Comparison of ENCODE assay signal across 1 cellular context in genomic region chr19:44723299-44723951, GRCh38.
A peak's percentile ranks its signal among the peaks of the same experiment; 100 is the strongest.
TF ChIP-seq lines count a peak whose summit lies in the region.

No MANE protein-coding gene starts in this region.

TF ChIP-seq in HepG2, 621 proteins besides CTCF, POLR2A, EP300 and RAD21:
- TF ChIP-seq ZFAT (CRISPR knock-in tag; conservative IDR thresholded peaks at IDR 0.05), result no peak
- TF ChIP-seq ZNF24 (IDR thresholded peaks at IDR 0.05), result peak; percentile 72; the same call in 1 of the 2 replicates
- no peak for TF ChIP-seq NCOA2 (CRISPR knock-in tag; IDR thresholded peaks at IDR 0.05)
- no peak for TF ChIP-seq MTF2 (CRISPR knock-in tag; IDR thresholded peaks at IDR 0.05; ENCODE audit: borderline replicate concordance)
- TF ChIP-seq EEA1 (CRISPR knock-in tag; IDR thresholded peaks at IDR 0.05; ENCODE audit: borderline replicate concordance), result no peak
- no peak for TF ChIP-seq RBM39 (IDR thresholded peaks at IDR 0.05; ENCODE audit: low read depth, low read length, poor library complexity, severe bottlenecking)
- TF ChIP-seq ATF7-NPFF (CRISPR knock-in tag; IDR thresholded peaks at IDR 0.05; ENCODE audit: low read depth), result 0 out of 2 replicates have a peak, but pooled peaks have one; percentile 27
- no peak for TF ChIP-seq REST (IDR thresholded peaks at IDR 0.05; ENCODE audit: borderline replicate concordance in 1 of 2, low read depth in 1 of 2, low read length in 2 of 2)
- no peak for TF ChIP-seq ZNF136 (CRISPR knock-in tag; IDR thresholded peaks at IDR 0.05; ENCODE audit: low read depth)
- no peak for TF ChIP-seq SRSF4 (IDR thresholded peaks at IDR 0.05; ENCODE audit: low read depth, low read length, poor library complexity, severe bottlenecking)
- TF ChIP-seq SP5 (CRISPR knock-in tag; IDR thresholded peaks at IDR 0.05; ENCODE audit: borderline replicate concordance, low read depth), result 0 out of 2 replicates have a peak, but pooled peaks have one; percentile 13
- no peak for TF ChIP-seq HOMEZ (CRISPR knock-in tag; IDR thresholded peaks at IDR 0.05; ENCODE audit: low read depth)
- TF ChIP-seq RARA (CRISPR knock-in tag; IDR thresholded peaks at IDR 0.05), result no peak
- 0 out of 2 replicates have a peak, but pooled peaks have one; percentile 59 for TF ChIP-seq CHCHD3 (CRISPR knock-in tag; IDR thresholded peaks at IDR 0.05)
- 0 out of 2 replicates have a peak, but pooled peaks have one; percentile 55 for TF ChIP-seq HNF1B (CRISPR knock-in tag; IDR thresholded peaks at IDR 0.05)
- 0 out of 2 replicates have a peak, but pooled peaks have one; percentile 44 for TF ChIP-seq ZNF572 (CRISPR knock-in tag; IDR thresholded peaks at IDR 0.05)
- no peak for TF ChIP-seq ZNF451 (CRISPR knock-in tag; IDR thresholded peaks at IDR 0.05)
